Comparison of ENCODE assay signal across 12 cellular contexts in genomic region chr4:139622856-139623255, GRCh38.
"Had no signal": no experiment of that assay in that cellular context is flagged by ENCODE, and none has a peak within 500 bp of the region (broad histone marks: within the 10 kb centered on the region; RNA-seq: fewer than 3 reads in every experiment).

No MANE protein-coding gene starts in this region.

- DNase-seq: activated CD4-positive, alpha-beta T cell treated with anti-CD3 and anti-CD28 coated beads, Interleukin-2, amount 50 U/mL, for 48 hours; activated naive CD4-positive, alpha-beta T cell treated with anti-CD3 and anti-CD28 coated beads for 36 hours; activated naive CD8-positive, alpha-beta T cell treated with anti-CD3 and anti-CD28 coated beads, Interleukin-2, amount 50 U/mL, for 24 hours; left lung; naive B cell; upper lobe of right lung; WERI-Rb-1 had no signal

- H3K4me3 ChIP-seq: ascending aorta, gastroesophageal sphincter, left lung, thoracic aorta, upper lobe of right lung had no signal

- H3K27ac ChIP-seq: ascending aorta, gastroesophageal sphincter, left lung, thoracic aorta, upper lobe of right lung, WERI-Rb-1 had no signal

- ATAC-seq: activated naive CD8-positive, alpha-beta T cell treated with anti-CD3 and anti-CD28 coated beads, Interleukin-2, amount 50 U/mL, for 24 hours; gastroesophageal sphincter; left lung; stimulated activated effector memory CD8-positive, alpha-beta T cell treated with anti-CD3 and anti-CD28 coated beads, Interleukin-12 subunit alpha, Interleukin-12 subunit beta, amount 100 ng/mL, for 72 hours; upper lobe of right lung had no signal

- H3K4me3 Mint-ChIP-seq: activated naive CD4-positive, alpha-beta T cell treated with anti-CD3 and anti-CD28 coated beads for 36 hours; activated naive CD8-positive, alpha-beta T cell treated with anti-CD3 and anti-CD28 coated beads, Interleukin-2, amount 50 U/mL, for 24 hours; naive B cell; stimulated activated effector memory CD8-positive, alpha-beta T cell treated with anti-CD3 and anti-CD28 coated beads, Interleukin-12 subunit alpha, Interleukin-12 subunit beta, amount 100 ng/mL, for 72 hours had no signal

- H3K9me3 Mint-ChIP-seq: activated naive CD4-positive, alpha-beta T cell treated with anti-CD3 and anti-CD28 coated beads for 36 hours; activated naive CD8-positive, alpha-beta T cell treated with anti-CD3 and anti-CD28 coated beads, Interleukin-2, amount 50 U/mL, for 24 hours; activated T-helper 2 cell treated with anti-CD3 and anti-CD28 coated beads, Interferon-gamma antibody, Interleukin-2, Interleukin-4, amounts not matched to agents 10 μg/mL and 5 μg/mL and 100 μg/mL, durations not matched to agents 14 hours and 24 hours and 36 hours; naive B cell; stimulated activated effector memory CD8-positive, alpha-beta T cell treated with anti-CD3 and anti-CD28 coated beads, Interleukin-12 subunit alpha, Interleukin-12 subunit beta, amount 100 ng/mL, for 72 hours had no signal

- H3K9me3 ChIP-seq: ascending aorta, gastroesophageal sphincter, left lung, thoracic aorta, upper lobe of right lung had no signal

- H3K36me3 ChIP-seq: ascending aorta, gastroesophageal sphincter, left lung, thoracic aorta, upper lobe of right lung, WERI-Rb-1 had no signal

- H3K27me3 ChIP-seq: ascending aorta, gastroesophageal sphincter, left lung, upper lobe of right lung had no signal

- H3K36me3 Mint-ChIP-seq: naive B cell; stimulated activated effector memory CD8-positive, alpha-beta T cell treated with anti-CD3 and anti-CD28 coated beads, Interleukin-12 subunit alpha, Interleukin-12 subunit beta, amount 100 ng/mL, for 72 hours had no signal

- H3K4me1 ChIP-seq: ascending aorta, gastroesophageal sphincter, left lung, upper lobe of right lung had no signal

- H3K4me1 Mint-ChIP-seq: activated naive CD8-positive, alpha-beta T cell treated with anti-CD3 and anti-CD28 coated beads, Interleukin-2, amount 50 U/mL, for 24 hours; naive B cell; stimulated activated effector memory CD8-positive, alpha-beta T cell treated with anti-CD3 and anti-CD28 coated beads, Interleukin-12 subunit alpha, Interleukin-12 subunit beta, amount 100 ng/mL, for 72 hours had no signal

- H3K27ac Mint-ChIP-seq: activated naive CD4-positive, alpha-beta T cell treated with anti-CD3 and anti-CD28 coated beads for 36 hours; activated naive CD8-positive, alpha-beta T cell treated with anti-CD3 and anti-CD28 coated beads, Interleukin-2, amount 50 U/mL, for 24 hours; activated T-helper 2 cell treated with anti-CD3 and anti-CD28 coated beads, Interferon-gamma antibody, Interleukin-2, Interleukin-4, amounts not matched to agents 10 μg/mL and 5 μg/mL and 100 μg/mL, durations not matched to agents 14 hours and 24 hours and 36 hours; naive B cell; stimulated activated effector memory CD8-positive, alpha-beta T cell treated with anti-CD3 and anti-CD28 coated beads, Interleukin-12 subunit alpha, Interleukin-12 subunit beta, amount 100 ng/mL, for 72 hours had no signal
